Comparison of ENCODE assay signal across 8 cellular contexts in genomic region chr2:182784777-182785176, GRCh38.
A peak's percentile ranks its signal among the peaks of the same experiment; 100 is the strongest.
DNase-seq lines count a peak whose midpoint lies in the region; ATAC-seq, FAIRE-seq and TF ChIP-seq lines count a peak whose summit lies in the region.

No MANE protein-coding gene starts in this region.

- H3K27me3 Mint-ChIP-seq in activated T-helper 2 cell treated with anti-CD3 and anti-CD28 coated beads, Interferon-gamma antibody, Interleukin-2, Interleukin-4, amounts not matched to agents 10 μg/mL and 5 μg/mL and 100 μg/mL, durations not matched to agents 14 hours and 24 hours and 36 hours (ENCODE audit: low read depth) = no peaks in the 10 kb centered on the region

- H3K4me1 Mint-ChIP-seq in activated T-helper 2 cell treated with anti-CD3 and anti-CD28 coated beads, Interferon-gamma antibody, Interleukin-2, Interleukin-4, amounts not matched to agents 10 μg/mL and 5 μg/mL and 100 μg/mL, durations not matched to agents 14 hours and 24 hours and 36 hours (ENCODE audit: low read depth) = no peaks in the 10 kb centered on the region

- no peak overlapping the region for H3K4me3 Mint-ChIP-seq in activated T-helper 2 cell treated with anti-CD3 and anti-CD28 coated beads, Interferon-gamma antibody, Interleukin-2, Interleukin-4, amounts not matched to agents 10 μg/mL and 5 μg/mL and 100 μg/mL, durations not matched to agents 14 hours and 24 hours and 36 hours (ENCODE audit: low read depth)

- no peak overlapping the region for H3K4me3 ChIP-seq in psoas muscle

- TF ChIP-seq POLR2A in GM12892 (IDR thresholded peaks at IDR 0.05; ENCODE audit: low read depth, low read length) = no peak

- FAIRE-seq in endometrium (lab: Jason Lieb, UNC) (peak; percentile 23), GM12892 (lab: Jason Lieb, UNC) (no peak)

- peak; percentile 63 for TF ChIP-seq CTCF in psoas muscle (IDR thresholded peaks at IDR 0.05)

- peaks cover 15% of the 10 kb centered on the region for H3K36me3 Mint-ChIP-seq in activated T-helper 2 cell treated with anti-CD3 and anti-CD28 coated beads, Interferon-gamma antibody, Interleukin-2, Interleukin-4, amounts not matched to agents 10 μg/mL and 5 μg/mL and 100 μg/mL, durations not matched to agents 14 hours and 24 hours and 36 hours (ENCODE audit: low read depth)

- ATAC-seq in GM18907 (IDR thresholded peaks at IDR 0.05; ENCODE audit: unreplicated experiment) = peak; percentile 44
- peak; percentile 46 to 83 (median 66) for ATAC-seq in psoas muscle

- H3K27me3 ChIP-seq in psoas muscle (ENCODE audit: insufficient read depth in 3 of 3, low read length in 2 of 3) = no peaks in the 10 kb centered on the region

- no peak overlapping the region for H3K27ac ChIP-seq in psoas muscle

- H3K9me3 ChIP-seq in psoas muscle = no peaks in the 10 kb centered on the region

- H3K27ac Mint-ChIP-seq in activated T-helper 2 cell treated with anti-CD3 and anti-CD28 coated beads, Interferon-gamma antibody, Interleukin-2, Interleukin-4, amounts not matched to agents 10 μg/mL and 5 μg/mL and 100 μg/mL, durations not matched to agents 14 hours and 24 hours and 36 hours = no peak overlapping the region

- H3K4me1 ChIP-seq in psoas muscle = no peaks in the 10 kb centered on the region

- DNase-seq in AG08395 (ENCODE audit: low spot score) (peak; percentile 26), NCI-H748 (lab: John Stamatoyannopoulos, UW; ENCODE audit: unreplicated experiment) (peak; percentile 55), psoas muscle (no peak), GM12892 (ENCODE audit: insufficient read length) (no peak), HK-2 (ENCODE audit: unreplicated experiment) (no peak)
- DNase-seq in activated T-helper 2 cell treated with anti-CD3 and anti-CD28 coated beads, Interferon-gamma antibody, Interleukin-2, Interleukin-4, amounts not matched to agents 10 μg/mL and 5 μg/mL and 100 μg/mL, durations not matched to agents 14 hours and 24 hours and 36 hours (ENCODE audit: low spot score) = no peak

- 85 to 95% (median 91%) methylated on average over 1 of the region's 1 CpG for WGBS in psoas muscle, 3 donors

- no peaks in the 10 kb centered on the region for H3K36me3 ChIP-seq in psoas muscle (ENCODE audit: insufficient read depth in 1 of 2, low read depth in 1 of 2)

- intact Hi-C loops in psoas muscle (cut with DNase I) = loop anchor here (1.0 to 2.0 kb wide), 2 partner anchors 194 to 196 kb away; no protein-coding TSS in a partner anchor
- intact Hi-C loops in activated T-helper 2 cell treated with anti-CD3 and anti-CD28 coated beads, Interferon-gamma antibody, Interleukin-2, Interleukin-4, amounts not matched to agents 10 μg/mL and 5 μg/mL and 100 μg/mL, durations not matched to agents 14 hours and 24 hours and 36 hours (cut with micrococcal nuclease) = loop anchor here (1.0 kb wide), 1 partner anchor 196 kb away; no protein-coding TSS in a partner anchor

- H3K9me3 Mint-ChIP-seq in activated T-helper 2 cell treated with anti-CD3 and anti-CD28 coated beads, Interferon-gamma antibody, Interleukin-2, Interleukin-4, amounts not matched to agents 10 μg/mL and 5 μg/mL and 100 μg/mL, durations not matched to agents 14 hours and 24 hours and 36 hours = peaks cover 3% of the 10 kb centered on the region

Comparison
In these comparisons a context has a peak if more than half of its experiments do, and no peak if none do; other contexts are left out.
1. DNase-seq: peak in AG08395 (single experiment) and NCI-H748 (single experiment); none in psoas muscle (0 of 2), GM12892 (single experiment), HK-2 (single experiment) and activated T-helper 2 cell treated with anti-CD3 and anti-CD28 coated beads, Interferon-gamma antibody, Interleukin-2, Interleukin-4, amounts not matched to agents 10 μg/mL and 5 μg/mL and 100 μg/mL, durations not matched to agents 14 hours and 24 hours and 36 hours (single experiment).